Comparison of ENCODE assay signal across 8 cellular contexts in genomic region chr19:41958367-41959055, GRCh38. TPM values are rescaled to one million over a fixed set of nuclear protein-coding genes. Genes with fewer than 3 reads are reported as not detected.
DNase-seq lines count a peak whose midpoint lies in the region; ATAC-seq and TF ChIP-seq lines count a peak whose summit lies in the region.

No MANE protein-coding gene starts in this region.

- intact Hi-C loops in left ventricle myocardium superior (cut with micrococcal nuclease), result no loop called here
- intact Hi-C loops in uterus (cut with DNase I; ENCODE audit: low total_unique reads), result no loop called here

- H3K36me3 ChIP-seq in rectal smooth muscle tissue (ENCODE audit: control insufficient read depth, insufficient read depth, low read length) (peaks cover 2% of the 10 kb centered on the region), uterus (no peaks in the 10 kb centered on the region)

- peak overlapping the region; percentile 72 for H3K9ac ChIP-seq in rectal smooth muscle tissue (ENCODE audit: low read length)

- peak overlapping the region; percentile 86 for H3K27ac Mint-ChIP-seq in T-helper 17 cell

- DNase-seq in COR-L47 (lab: John Stamatoyannopoulos, UW) (peak; percentile 65), NCI-H1048 (lab: John Stamatoyannopoulos, UW) (peak; percentile 23), T-helper 17 cell (peak; percentile 70 to 78 (median 78)), amygdala (lab: John Stamatoyannopoulos, UW) (peak in 40 of 56 donors; percentile 5 to 77 (median 37)), left ventricle myocardium superior (peak; percentile 90), uterus (peak; percentile 82 to 84)

- no peaks in the 10 kb centered on the region for H3K36me3 Mint-ChIP-seq in T-helper 17 cell (ENCODE audit: low read depth)

- H3K4me1 ChIP-seq in rectal smooth muscle tissue (ENCODE audit: control insufficient read depth, insufficient read depth, low read length), result peaks cover 2% of the 10 kb centered on the region
- H3K4me1 ChIP-seq in uterus, result peaks cover 0 to 10% of the 10 kb centered on the region in 2 donors

- H3K4me1 Mint-ChIP-seq in T-helper 17 cell, result peaks cover 26% of the 10 kb centered on the region

- no peaks in the 10 kb centered on the region for H3K9me3 ChIP-seq in T-helper 17 cell (ENCODE audit: control insufficient read depth, low read length, poor library complexity, severe bottlenecking)
- no peaks in the 10 kb centered on the region for H3K9me3 ChIP-seq in uterus

- TF ChIP-seq CTCF in uterus (IDR thresholded peaks at IDR 0.05), result peak in 1 of 4 experiments; percentile 4

- H3K4me3 Mint-ChIP-seq in T-helper 17 cell, result peak overlapping the region; percentile 93

- no peaks in the 10 kb centered on the region for H3K27me3 Mint-ChIP-seq in T-helper 17 cell

- peak overlapping the region; percentile 71 for H3K27ac ChIP-seq in rectal smooth muscle tissue (ENCODE audit: low read depth, low read length)
- peak overlapping the region; percentile 88 to 90 for H3K27ac ChIP-seq in uterus

- ATAC-seq in GM21576 (IDR thresholded peaks at IDR 0.05; ENCODE audit: unreplicated experiment) (peak; percentile 46), T-helper 17 cell (peak; percentile 66), left ventricle myocardium superior (peak; percentile 84)

- H3K27me3 ChIP-seq in rectal smooth muscle tissue (ENCODE audit: control insufficient read depth, insufficient read depth, low read length), result peaks cover 4% of the 10 kb centered on the region
- H3K27me3 ChIP-seq in uterus, result no peaks in the 10 kb centered on the region

- H3K4me3 ChIP-seq in rectal smooth muscle tissue (ENCODE audit: low read length) (peak overlapping the region; percentile 87), uterus (peak overlapping the region; percentile 88 to 99)

- peak in 1 of 2 donors; percentile 54 for TF ChIP-seq POLR2A in uterus (IDR thresholded peaks at IDR 0.05)

RNA-seq across cellular contexts. Expression of gene RABAC1, which starts 0.6 kb away (rescaled TPM):
- total RNA-seq in T-helper 17 cell, result 10 to 100 TPM; 90.1 to 98.3 TPM
- 61.0 TPM for total RNA-seq in left ventricle myocardium superior
- total RNA-seq in uterus, result 100 to 1,000 TPM in 3 of 4 donors, 10 to 100 TPM in 1; 83.0 to 223 (median 178) TPM

RNA-seq across cellular contexts. Expression of gene ERFL, which starts 30.3 kb away (rescaled TPM):
- total RNA-seq in T-helper 17 cell, result 1 to 10 TPM; 2.4 to 3.1 TPM
- total RNA-seq in left ventricle myocardium superior, result not detected
- 1 to 10 TPM in 1 of 4 donors, not detected in 3; 1.7 TPM for total RNA-seq in uterus

RNA-seq across cellular contexts. Expression of gene ATP1A3, which starts 35.5 kb away (rescaled TPM):
- total RNA-seq in T-helper 17 cell (1 to 10 TPM; 2.2 to 4.9 TPM), left ventricle myocardium superior (416 TPM), uterus (under 1 TPM in 1 of 4 donors, not detected in 3; 0.55 TPM)

Comparison
In these comparisons a context has a peak if more than half of its experiments do, and no peak if none do; other contexts are left out.
1. Peak in every context shown above with its lines: DNase-seq, ATAC-seq, H3K4me3 ChIP-seq and H3K27ac ChIP-seq.
2. DNase-seq: peak in every context shown above with its lines; median percentile 90 in left ventricle myocardium superior; 83 in uterus; 78 in T-helper 17 cell; 65 in COR-L47; 37 in amygdala; 23 in NCI-H1048.
3. RNA of gene ATP1A3, which starts 35.5 kb away (total RNA-seq): 416 TPM in left ventricle myocardium superior (single experiment); 2.2 to 4.9 TPM in T-helper 17 cell and 0.55 TPM in uterus; every median in the first group is over 10 times any median in the second.